1 cellular context compared by ENCODE assay signal in the genomic region with DNA sequence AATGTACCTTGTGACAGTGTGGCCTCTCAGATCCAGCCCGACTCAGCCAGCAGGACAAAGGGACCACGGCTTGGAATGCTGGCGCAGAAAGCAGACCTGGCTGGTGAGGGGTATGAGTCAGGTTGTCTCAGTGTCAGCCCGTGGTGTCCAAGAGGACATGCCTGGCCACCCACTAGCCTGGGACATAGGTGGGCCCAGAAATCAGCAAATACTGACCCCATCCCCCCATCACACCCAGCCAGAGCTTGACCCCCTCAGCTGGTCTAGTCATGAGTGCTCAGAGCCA.
TF ChIP-seq lines count a peak whose summit lies in the region.

No MANE protein-coding gene starts in this region.

TF ChIP-seq in IMR-90, 13 proteins besides CTCF, POLR2A, EP300 and RAD21:
- no peak for TF ChIP-seq CHD1 (IDR thresholded peaks at IDR 0.05; ENCODE audit: low read depth, low read length)
- TF ChIP-seq RCOR1 (IDR thresholded peaks at IDR 0.05; ENCODE audit: insufficient replicate concordance, low read length), result no peak
- no peak for TF ChIP-seq MAZ (IDR thresholded peaks at IDR 0.05; ENCODE audit: borderline replicate concordance, low read depth, low read length)
- TF ChIP-seq, protein P1, sequence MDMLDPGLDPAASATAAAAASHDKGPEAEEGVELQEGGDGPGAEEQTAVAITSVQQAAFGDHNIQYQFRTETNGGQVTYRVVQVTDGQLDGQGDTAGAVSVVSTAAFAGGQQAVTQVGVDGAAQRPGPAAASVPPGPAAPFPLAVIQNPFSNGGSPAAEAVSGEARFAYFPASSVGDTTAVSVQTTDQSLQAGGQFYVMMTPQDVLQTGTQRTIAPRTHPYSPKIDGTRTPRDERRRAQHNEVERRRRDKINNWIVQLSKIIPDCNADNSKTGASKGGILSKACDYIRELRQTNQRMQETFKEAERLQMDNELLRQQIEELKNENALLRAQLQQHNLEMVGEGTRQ (IDR thresholded peaks at IDR 0.05; ENCODE audit: low read depth, low read length), result no peak
- TF ChIP-seq FOS (IDR thresholded peaks at IDR 0.05; ENCODE audit: low read depth, low read length), result no peak
- no peak for TF ChIP-seq CEBPB (IDR thresholded peaks at IDR 0.05; ENCODE audit: low read depth, low read length)
- TF ChIP-seq BHLHE40 (IDR thresholded peaks at IDR 0.05; ENCODE audit: low read depth, low read length), result no peak
- no peak for TF ChIP-seq MXI1 (IDR thresholded peaks at IDR 0.05; ENCODE audit: borderline replicate concordance, low read depth, low read length)
- TF ChIP-seq RFX5 (IDR thresholded peaks at IDR 0.05; ENCODE audit: low read depth, low read length), result no peak
- TF ChIP-seq MAFK (IDR thresholded peaks at IDR 0.05; ENCODE audit: low read depth, low read length), result no peak
- no peak for TF ChIP-seq NFE2L2 (IDR thresholded peaks at IDR 0.05; ENCODE audit: low read depth, low read length)
- TF ChIP-seq SMC3 (IDR thresholded peaks at IDR 0.05; ENCODE audit: low read depth, low read length), result no peak
- TF ChIP-seq, protein P2, sequence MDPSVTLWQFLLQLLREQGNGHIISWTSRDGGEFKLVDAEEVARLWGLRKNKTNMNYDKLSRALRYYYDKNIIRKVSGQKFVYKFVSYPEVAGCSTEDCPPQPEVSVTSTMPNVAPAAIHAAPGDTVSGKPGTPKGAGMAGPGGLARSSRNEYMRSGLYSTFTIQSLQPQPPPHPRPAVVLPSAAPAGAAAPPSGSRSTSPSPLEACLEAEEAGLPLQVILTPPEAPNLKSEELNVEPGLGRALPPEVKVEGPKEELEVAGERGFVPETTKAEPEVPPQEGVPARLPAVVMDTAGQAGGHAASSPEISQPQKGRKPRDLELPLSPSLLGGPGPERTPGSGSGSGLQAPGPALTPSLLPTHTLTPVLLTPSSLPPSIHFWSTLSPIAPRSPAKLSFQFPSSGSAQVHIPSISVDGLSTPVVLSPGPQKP (IDR thresholded peaks at IDR 0.05; ENCODE audit: borderline replicate concordance, low read depth, low read length), result no peak
